8 cellular contexts compared by ENCODE assay signal in the genomic region with DNA sequence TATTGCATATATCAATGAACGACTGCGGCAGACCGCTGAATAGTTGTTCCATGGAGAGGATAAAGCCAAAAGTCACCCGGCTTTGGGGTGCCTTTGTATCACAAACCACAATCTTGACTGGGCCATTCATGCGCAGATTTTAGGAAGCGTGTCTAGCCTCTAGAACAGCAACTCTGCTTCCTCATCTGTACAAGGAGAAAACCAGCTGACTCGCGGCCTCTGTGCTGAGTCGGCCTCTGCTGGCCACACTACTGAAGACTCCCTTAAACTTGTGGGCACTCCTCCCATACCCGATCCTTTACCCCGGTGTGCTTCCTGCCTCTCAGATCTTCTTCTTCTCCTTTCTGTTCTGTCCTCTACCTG. TPM values are rescaled to one million over a fixed set of nuclear protein-coding genes. Genes with fewer than 3 reads are reported as not detected.
DNase-seq lines count a peak whose midpoint lies in the region; ATAC-seq and TF ChIP-seq lines count a peak whose summit lies in the region.

No MANE protein-coding gene starts in this region.

- peaks cover 4% of the 10 kb centered on the region for H3K9me3 Mint-ChIP-seq in CD4-positive, alpha-beta T cell
- H3K9me3 Mint-ChIP-seq in activated CD4-positive, alpha-beta memory T cell treated with anti-CD3 and anti-CD28 coated beads, Interleukin-2, amount 10 ng/mL, durations not matched to agents 7 days and 5 days = peaks cover 11% of the 10 kb centered on the region
- H3K9me3 Mint-ChIP-seq in nephron = no peaks in the 10 kb centered on the region

- peak overlapping the region; percentile 76 for H3K4me3 ChIP-seq in HUES6 (ENCODE audit: low read depth, low read length)

- no peaks in the 10 kb centered on the region for H3K27me3 ChIP-seq in CD4-positive, alpha-beta T cell (ENCODE audit: control insufficient read depth, insufficient read depth, low read length)
- peaks cover 29% of the 10 kb centered on the region for H3K27me3 ChIP-seq in HUES6 (ENCODE audit: control insufficient read depth, insufficient read depth, low read length)

- no peaks in the 10 kb centered on the region for H3K9me3 ChIP-seq in CD4-positive, alpha-beta T cell (ENCODE audit: control insufficient read depth, low read length)
- H3K9me3 ChIP-seq in HUES6 (ENCODE audit: control insufficient read depth, insufficient read depth, low read depth, low read length) = no peaks in the 10 kb centered on the region

- peak overlapping the region; percentile 76 for H3K27ac ChIP-seq in CD4-positive, alpha-beta T cell (ENCODE audit: low read depth, low read length)
- H3K27ac ChIP-seq in HUES6 (ENCODE audit: low read depth, low read length) = no peak overlapping the region

- H3K36me3 Mint-ChIP-seq in CD4-positive, alpha-beta T cell (ENCODE audit: low read depth) = no peaks in the 10 kb centered on the region
- peaks cover 18% of the 10 kb centered on the region for H3K36me3 Mint-ChIP-seq in activated CD4-positive, alpha-beta memory T cell treated with anti-CD3 and anti-CD28 coated beads, Interleukin-2, amount 10 ng/mL, durations not matched to agents 7 days and 5 days (ENCODE audit: low read depth)
- H3K36me3 Mint-ChIP-seq in nephron (ENCODE audit: low read depth) = no peaks in the 10 kb centered on the region

- no peak for TF ChIP-seq CTCF in CD4-positive, alpha-beta T cell (IDR thresholded peaks at IDR 0.05)
- peak in 2 of 3 experiments; percentile 11 to 19 for TF ChIP-seq CTCF in nephron (IDR thresholded peaks at IDR 0.05; ENCODE audit: unreplicated experiment in 3 of 3)

- DNase-seq in CD4-positive, alpha-beta T cell = peak; percentile 32 to 60 (median 46)
- DNase-seq in activated CD4-positive, alpha-beta memory T cell treated with anti-CD3 and anti-CD28 coated beads, Interleukin-2, amount 10 ng/mL, durations not matched to agents 7 days and 5 days = peak; percentile 77
- peak; percentile 37 for DNase-seq in fibroblast of peridontal ligament (ENCODE audit: extremely low read depth)
- no peak for DNase-seq in T1000 (lab: John Stamatoyannopoulos, UW)
- no peak for DNase-seq in NCI-H1092 (lab: John Stamatoyannopoulos, UW)

- H3K4me1 Mint-ChIP-seq in CD4-positive, alpha-beta T cell (ENCODE audit: low read depth) = peaks cover 28% of the 10 kb centered on the region
- peaks cover 37% of the 10 kb centered on the region for H3K4me1 Mint-ChIP-seq in activated CD4-positive, alpha-beta memory T cell treated with anti-CD3 and anti-CD28 coated beads, Interleukin-2, amount 10 ng/mL, durations not matched to agents 7 days and 5 days
- H3K4me1 Mint-ChIP-seq in nephron = peaks cover 10% of the 10 kb centered on the region

- CTCF ChIA-PET in CD4-positive, alpha-beta T cell (lab: Charles Lee) = interaction anchor here (0.8 to 2.6 kb wide), 8 partner anchors 8 to 307 kb away, joined by 3 to 14 read pairs (median 6); a partner anchor contains a TSS
- CTCF ChIA-PET in activated CD4-positive, alpha-beta memory T cell treated with anti-CD3 and anti-CD28 coated beads, Interleukin-2, amount 10 ng/mL, durations not matched to agents 7 days and 5 days (lab: Charles Lee) = interaction anchor here (1.3 to 3.1 kb wide), 5 partner anchors 9 to 65 kb away, joined by 3 to 14 read pairs (median 6); no protein-coding TSS in a partner anchor

- peak overlapping the region; percentile 65 for H3K4me3 Mint-ChIP-seq in CD4-positive, alpha-beta T cell
- H3K4me3 Mint-ChIP-seq in activated CD4-positive, alpha-beta memory T cell treated with anti-CD3 and anti-CD28 coated beads, Interleukin-2, amount 10 ng/mL, durations not matched to agents 7 days and 5 days = peak overlapping the region; percentile 54
- peak overlapping the region; percentile 59 to 74 (median 67) for H3K4me3 Mint-ChIP-seq in nephron

- peak; percentile 49 for ATAC-seq in CD4-positive, alpha-beta T cell (ENCODE audit: poor library complexity)
- peak; percentile 39 for ATAC-seq in GM19455 (IDR thresholded peaks at IDR 0.05; ENCODE audit: unreplicated experiment)

- no peaks in the 10 kb centered on the region for H3K27me3 Mint-ChIP-seq in CD4-positive, alpha-beta T cell
- H3K27me3 Mint-ChIP-seq in activated CD4-positive, alpha-beta memory T cell treated with anti-CD3 and anti-CD28 coated beads, Interleukin-2, amount 10 ng/mL, durations not matched to agents 7 days and 5 days = no peaks in the 10 kb centered on the region
- H3K27me3 Mint-ChIP-seq in nephron (ENCODE audit: low read depth) = peaks cover 51% of the 10 kb centered on the region

- H3K4me1 ChIP-seq in HUES6 (ENCODE audit: control insufficient read depth, insufficient read depth, low read length) = peaks cover 22% of the 10 kb centered on the region

- no peaks in the 10 kb centered on the region for H3K36me3 ChIP-seq in HUES6 (ENCODE audit: control insufficient read depth, insufficient read depth, low read length)

- POLR2A ChIA-PET in CD4-positive, alpha-beta T cell (lab: Charles Lee) = interaction anchor here (0.9 to 2.0 kb wide), 8 partner anchors 9 to 307 kb away, joined by 3 to 13 read pairs (median 4); a partner anchor contains a TSS
- POLR2A ChIA-PET in activated CD4-positive, alpha-beta memory T cell treated with anti-CD3 and anti-CD28 coated beads, Interleukin-2, amount 10 ng/mL, durations not matched to agents 7 days and 5 days (lab: Charles Lee) = interaction anchor here (0.8 to 3.7 kb wide), 10 partner anchors 10 to 124 kb away, joined by 3 to 36 read pairs (median 6); a partner anchor contains a TSS

- H3K9ac ChIP-seq in HUES6 (ENCODE audit: low read length) = no peak overlapping the region

- intact Hi-C loops in CD4-positive, alpha-beta T cell (cut with DNase I, micrococcal nuclease) = loop anchor here (1.0 to 5.0 kb wide), 4 partner anchors 35 to 97 kb away; a partner anchor contains a TSS

- peak overlapping the region; percentile 91 for H3K27ac Mint-ChIP-seq in CD4-positive, alpha-beta T cell
- H3K27ac Mint-ChIP-seq in activated CD4-positive, alpha-beta memory T cell treated with anti-CD3 and anti-CD28 coated beads, Interleukin-2, amount 10 ng/mL, durations not matched to agents 7 days and 5 days = peak overlapping the region; percentile 98
- no peak overlapping the region for H3K27ac Mint-ChIP-seq in nephron

RNA-seq across cellular contexts. Expression of a gene that starts 0.9 kb away (rescaled TPM):
- total RNA-seq in CD4-positive, alpha-beta T cell = 1 to 10 TPM; 4.4 to 5.1 TPM
- total RNA-seq in activated CD4-positive, alpha-beta memory T cell treated with anti-CD3 and anti-CD28 coated beads, Interleukin-2, amount 10 ng/mL, durations not matched to agents 7 days and 5 days = 1 to 10 TPM; 3.8 to 4.2 TPM

RNA-seq across cellular contexts. Expression of a gene that starts 10.4 kb away (rescaled TPM):
- total RNA-seq in CD4-positive, alpha-beta T cell = 10 to 100 TPM; 67.0 to 69.8 TPM
- total RNA-seq in activated CD4-positive, alpha-beta memory T cell treated with anti-CD3 and anti-CD28 coated beads, Interleukin-2, amount 10 ng/mL, durations not matched to agents 7 days and 5 days = 10 to 100 TPM; 36.2 to 38.0 TPM

RNA-seq across cellular contexts. Expression of a gene that starts 49.3 kb away (rescaled TPM):
- total RNA-seq in CD4-positive, alpha-beta T cell = 10 to 100 TPM; 23.2 to 24.4 TPM
- 10 to 100 TPM; 18.4 to 18.7 TPM for total RNA-seq in activated CD4-positive, alpha-beta memory T cell treated with anti-CD3 and anti-CD28 coated beads, Interleukin-2, amount 10 ng/mL, durations not matched to agents 7 days and 5 days

Comparison
In these comparisons a context has a peak if more than half of its experiments do, and no peak if none do; other contexts are left out.
1. DNase-seq: peak in CD4-positive, alpha-beta T cell (10 of 10), activated CD4-positive, alpha-beta memory T cell treated with anti-CD3 and anti-CD28 coated beads, Interleukin-2, amount 10 ng/mL, durations not matched to agents 7 days and 5 days (single experiment) and fibroblast of peridontal ligament (single experiment); none in T1000 (single experiment) and NCI-H1092 (single experiment).
2. H3K27ac Mint-ChIP-seq: peak in CD4-positive, alpha-beta T cell (single experiment) and activated CD4-positive, alpha-beta memory T cell treated with anti-CD3 and anti-CD28 coated beads, Interleukin-2, amount 10 ng/mL, durations not matched to agents 7 days and 5 days (single experiment); none in nephron (0 of 3).
3. Peak in every context shown above with its lines, with median percentiles within 50 percentile points of each other: H3K4me3 Mint-ChIP-seq.